ENCODE assay signal across 1 cellular context in the genomic region with DNA sequence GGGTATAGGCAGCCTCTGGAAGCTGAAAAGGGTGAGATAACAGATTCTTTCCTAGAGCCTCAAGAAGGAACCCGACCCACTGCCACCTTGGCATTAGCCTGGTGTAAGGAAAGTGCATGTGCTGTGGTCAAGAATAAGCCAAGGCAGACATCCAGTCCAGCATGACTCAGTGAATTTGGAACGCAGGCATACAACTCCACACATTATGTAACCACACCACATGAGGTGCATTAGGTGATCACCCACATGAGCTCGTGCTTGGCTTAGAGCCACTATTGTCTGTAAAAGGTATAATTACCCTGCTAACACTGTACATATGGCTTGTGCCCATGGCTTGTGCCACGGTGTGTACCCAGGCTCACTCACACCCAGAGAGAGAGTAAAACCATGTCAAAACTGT.
TF ChIP-seq lines count a peak whose summit lies in the region.

No MANE protein-coding gene starts in this region.

TF ChIP-seq in GM23338, 12 proteins besides CTCF, POLR2A, EP300 and RAD21 (continued from another document):
- TF ChIP-seq, protein P1, sequence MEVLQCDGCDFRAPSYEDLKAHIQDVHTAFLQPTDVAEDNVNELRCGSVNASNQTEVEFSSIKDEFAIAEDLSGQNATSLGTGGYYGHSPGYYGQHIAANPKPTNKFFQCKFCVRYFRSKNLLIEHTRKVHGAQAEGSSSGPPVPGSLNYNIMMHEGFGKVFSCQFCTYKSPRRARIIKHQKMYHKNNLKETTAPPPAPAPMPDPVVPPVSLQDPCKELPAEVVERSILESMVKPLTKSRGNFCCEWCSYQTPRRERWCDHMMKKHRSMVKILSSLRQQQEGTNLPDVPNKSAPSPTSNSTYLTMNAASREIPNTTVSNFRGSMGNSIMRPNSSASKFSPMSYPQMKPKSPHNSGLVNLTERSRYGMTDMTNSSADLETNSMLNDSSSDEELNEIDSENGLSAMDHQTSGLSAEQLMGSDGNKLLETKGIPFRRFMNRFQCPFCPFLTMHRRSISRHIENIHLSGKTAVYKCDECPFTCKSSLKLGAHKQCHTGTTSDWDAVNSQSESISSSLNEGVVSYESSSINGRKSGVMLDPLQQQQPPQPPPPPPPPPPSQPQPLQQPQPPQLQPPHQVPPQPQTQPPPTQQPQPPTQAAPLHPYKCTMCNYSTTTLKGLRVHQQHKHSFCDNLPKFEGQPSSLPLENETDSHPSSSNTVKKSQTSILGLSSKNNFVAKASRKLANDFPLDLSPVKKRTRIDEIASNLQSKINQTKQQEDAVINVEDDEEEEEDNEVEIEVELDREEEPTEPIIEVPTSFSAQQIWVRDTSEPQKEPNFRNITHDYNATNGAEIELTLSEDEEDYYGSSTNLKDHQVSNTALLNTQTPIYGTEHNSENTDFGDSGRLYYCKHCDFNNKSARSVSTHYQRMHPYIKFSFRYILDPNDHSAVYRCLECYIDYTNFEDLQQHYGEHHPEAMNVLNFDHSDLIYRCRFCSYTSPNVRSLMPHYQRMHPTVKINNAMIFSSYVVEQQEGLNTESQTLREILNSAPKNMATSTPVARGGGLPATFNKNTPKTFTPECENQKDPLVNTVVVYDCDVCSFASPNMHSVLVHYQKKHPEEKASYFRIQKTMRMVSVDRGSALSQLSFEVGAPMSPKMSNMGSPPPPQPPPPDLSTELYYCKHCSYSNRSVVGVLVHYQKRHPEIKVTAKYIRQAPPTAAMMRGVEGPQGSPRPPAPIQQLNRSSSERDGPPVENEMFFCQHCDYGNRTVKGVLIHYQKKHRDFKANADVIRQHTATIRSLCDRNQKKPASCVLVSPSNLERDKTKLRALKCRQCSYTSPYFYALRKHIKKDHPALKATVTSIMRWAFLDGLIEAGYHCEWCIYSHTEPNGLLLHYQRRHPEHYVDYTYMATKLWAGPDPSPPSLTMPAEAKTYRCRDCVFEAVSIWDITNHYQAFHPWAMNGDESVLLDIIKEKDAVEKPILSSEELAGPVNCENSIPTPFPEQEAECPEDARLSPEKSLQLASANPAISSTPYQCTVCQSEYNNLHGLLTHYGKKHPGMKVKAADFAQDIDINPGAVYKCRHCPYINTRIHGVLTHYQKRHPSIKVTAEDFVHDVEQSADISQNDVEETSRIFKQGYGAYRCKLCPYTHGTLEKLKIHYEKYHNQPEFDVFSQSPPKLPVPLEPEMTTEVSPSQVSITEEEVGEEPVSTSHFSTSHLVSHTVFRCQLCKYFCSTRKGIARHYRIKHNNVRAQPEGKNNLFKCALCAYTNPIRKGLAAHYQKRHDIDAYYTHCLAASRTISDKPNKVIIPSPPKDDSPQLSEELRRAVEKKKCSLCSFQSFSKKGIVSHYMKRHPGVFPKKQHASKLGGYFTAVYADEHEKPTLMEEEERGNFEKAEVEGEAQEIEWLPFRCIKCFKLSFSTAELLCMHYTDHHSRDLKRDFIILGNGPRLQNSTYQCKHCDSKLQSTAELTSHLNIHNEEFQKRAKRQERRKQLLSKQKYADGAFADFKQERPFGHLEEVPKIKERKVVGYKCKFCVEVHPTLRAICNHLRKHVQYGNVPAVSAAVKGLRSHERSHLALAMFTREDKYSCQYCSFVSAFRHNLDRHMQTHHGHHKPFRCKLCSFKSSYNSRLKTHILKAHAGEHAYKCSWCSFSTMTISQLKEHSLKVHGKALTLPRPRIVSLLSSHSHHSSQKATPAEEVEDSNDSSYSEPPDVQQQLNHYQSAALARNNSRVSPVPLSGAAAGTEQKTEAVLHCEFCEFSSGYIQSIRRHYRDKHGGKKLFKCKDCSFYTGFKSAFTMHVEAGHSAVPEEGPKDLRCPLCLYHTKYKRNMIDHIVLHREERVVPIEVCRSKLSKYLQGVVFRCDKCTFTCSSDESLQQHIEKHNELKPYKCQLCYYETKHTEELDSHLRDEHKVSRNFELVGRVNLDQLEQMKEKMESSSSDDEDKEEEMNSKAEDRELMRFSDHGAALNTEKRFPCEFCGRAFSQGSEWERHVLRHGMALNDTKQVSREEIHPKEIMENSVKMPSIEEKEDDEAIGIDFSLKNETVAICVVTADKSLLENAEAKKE (CRISPR knock-in tag; IDR thresholded peaks at IDR 0.05): no peak
- TF ChIP-seq ZNF114 (CRISPR knock-in tag; IDR thresholded peaks at IDR 0.05) (no peak), EZH2 (IDR thresholded peaks at IDR 0.05; ENCODE audit: low read depth, unreplicated experiment) (no peak), POLR2AphosphoS5 (IDR thresholded peaks at IDR 0.05; ENCODE audit: low read depth) (no peak), STAT1 (IDR thresholded peaks at IDR 0.05; ENCODE audit: unreplicated experiment) (no peak), CREB1 (CRISPR knock-in tag; IDR thresholded peaks at IDR 0.05; ENCODE audit: low read depth) (no peak), NANOG (IDR thresholded peaks at IDR 0.05; ENCODE audit: borderline replicate concordance) (no peak), EZH2phosphoT487 (IDR thresholded peaks at IDR 0.05; ENCODE audit: unreplicated experiment) (no peak), ZNF331 (CRISPR knock-in tag; IDR thresholded peaks at IDR 0.05; ENCODE audit: low read depth) (no peak)
- TF ChIP-seq, protein P2, sequence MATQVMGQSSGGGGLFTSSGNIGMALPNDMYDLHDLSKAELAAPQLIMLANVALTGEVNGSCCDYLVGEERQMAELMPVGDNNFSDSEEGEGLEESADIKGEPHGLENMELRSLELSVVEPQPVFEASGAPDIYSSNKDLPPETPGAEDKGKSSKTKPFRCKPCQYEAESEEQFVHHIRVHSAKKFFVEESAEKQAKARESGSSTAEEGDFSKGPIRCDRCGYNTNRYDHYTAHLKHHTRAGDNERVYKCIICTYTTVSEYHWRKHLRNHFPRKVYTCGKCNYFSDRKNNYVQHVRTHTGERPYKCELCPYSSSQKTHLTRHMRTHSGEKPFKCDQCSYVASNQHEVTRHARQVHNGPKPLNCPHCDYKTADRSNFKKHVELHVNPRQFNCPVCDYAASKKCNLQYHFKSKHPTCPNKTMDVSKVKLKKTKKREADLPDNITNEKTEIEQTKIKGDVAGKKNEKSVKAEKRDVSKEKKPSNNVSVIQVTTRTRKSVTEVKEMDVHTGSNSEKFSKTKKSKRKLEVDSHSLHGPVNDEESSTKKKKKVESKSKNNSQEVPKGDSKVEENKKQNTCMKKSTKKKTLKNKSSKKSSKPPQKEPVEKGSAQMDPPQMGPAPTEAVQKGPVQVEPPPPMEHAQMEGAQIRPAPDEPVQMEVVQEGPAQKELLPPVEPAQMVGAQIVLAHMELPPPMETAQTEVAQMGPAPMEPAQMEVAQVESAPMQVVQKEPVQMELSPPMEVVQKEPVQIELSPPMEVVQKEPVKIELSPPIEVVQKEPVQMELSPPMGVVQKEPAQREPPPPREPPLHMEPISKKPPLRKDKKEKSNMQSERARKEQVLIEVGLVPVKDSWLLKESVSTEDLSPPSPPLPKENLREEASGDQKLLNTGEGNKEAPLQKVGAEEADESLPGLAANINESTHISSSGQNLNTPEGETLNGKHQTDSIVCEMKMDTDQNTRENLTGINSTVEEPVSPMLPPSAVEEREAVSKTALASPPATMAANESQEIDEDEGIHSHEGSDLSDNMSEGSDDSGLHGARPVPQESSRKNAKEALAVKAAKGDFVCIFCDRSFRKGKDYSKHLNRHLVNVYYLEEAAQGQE (IDR thresholded peaks at IDR 0.05; ENCODE audit: unreplicated experiment): no peak
